8 cellular contexts compared by ENCODE assay signal in genomic region chr2:43184339-43184895, GRCh38. TPM values are rescaled to one million over a fixed set of nuclear protein-coding genes. Genes with fewer than 3 reads are reported as not detected.
DNase-seq lines count a peak whose midpoint lies in the region; ATAC-seq and TF ChIP-seq lines count a peak whose summit lies in the region.
"Had no signal": no experiment of that assay in that cellular context is flagged by ENCODE, and none has a peak within 500 bp of the region (broad histone marks: within the 10 kb centered on the region; RNA-seq: fewer than 3 reads in every experiment).

No MANE protein-coding gene starts in this region.

- no peak overlapping the region for H4K5ac ChIP-seq in IMR-90 (ENCODE audit: low read depth, low read length)

- BruUV-seq in IMR-90 (replicated peaks; lab: Mats Ljungman, UMichigan): no TSS peak

- no peak overlapping the region for H3K18ac ChIP-seq in IMR-90 (ENCODE audit: low read depth, low read length)

- no peak overlapping the region for H3K56ac ChIP-seq in IMR-90 (ENCODE audit: extremely low read depth, insufficient read depth, low read length)

- H3K27me3 ChIP-seq in IMR-90 (ENCODE audit: control insufficient read depth, insufficient read depth, low read length): no peaks in the 10 kb centered on the region

- H2BK15ac ChIP-seq in IMR-90 (ENCODE audit: low read depth, low read length): no peak overlapping the region

- H4K20me1 ChIP-seq in IMR-90 (ENCODE audit: insufficient read depth, low read length): no peaks in the 10 kb centered on the region

- 68% methylated on average over 8 of the region's 12 CpGs; no CpG with 5 or more reads in 1 of the 2 experiments for WGBS in IMR-90 (ENCODE audit: extremely low coverage in 2 of 2, insufficient read length in 1 of 2), 2 experiments

- TF ChIP-seq POLR2A in IMR-90 (IDR thresholded peaks at IDR 0.05; ENCODE audit: low read depth, low read length): no peak

- H2AK5ac ChIP-seq in IMR-90 (ENCODE audit: low read depth, low read length): 0 out of 2 replicates have a peak overlapping the region, but pooled peaks have one; percentile 11

- no peak overlapping the region for H3K4me3 ChIP-seq in IMR-90 (ENCODE audit: insufficient read depth, low read depth, low read length)
- H3K4me3 ChIP-seq: lung had no signal

- no peak overlapping the region for H4K8ac ChIP-seq in IMR-90 (ENCODE audit: low read depth in 2 of 2, low read length in 2 of 2)

- no peak overlapping the region for H2BK120ac ChIP-seq in IMR-90 (ENCODE audit: low read depth, low read length)

- H2BK5ac ChIP-seq in IMR-90 (ENCODE audit: low read depth, low read length, poor library complexity, severe bottlenecking): no peak overlapping the region

- no peak overlapping the region for H2BK20ac ChIP-seq in IMR-90 (ENCODE audit: low read depth, low read length)

- no peaks in the 10 kb centered on the region; the same call in 1 of the 2 replicates for H3K9me1 ChIP-seq in IMR-90 (ENCODE audit: insufficient read depth, low read length)

- no peak overlapping the region; the same call in 1 of the 2 replicates for H4K91ac ChIP-seq in IMR-90 (ENCODE audit: insufficient read depth, low read depth, low read length)

- no peak overlapping the region for H3K4me2 ChIP-seq in IMR-90 (ENCODE audit: low read depth, low read length)

- no peaks in the 10 kb centered on the region for H3K27me3 Mint-ChIP-seq in activated CD4-positive, alpha-beta memory T cell treated with anti-CD3 and anti-CD28 coated beads, Interleukin-2, amount 10 ng/mL, durations not matched to agents 7 days and 5 days

- in situ Hi-C loops in IMR-90 (cut with MboI; ENCODE audit: low sequenced_read_pairs): no loop called here
- in situ Hi-C loops in GM13976 (cut with MboI; ENCODE audit: low sequenced_read_pairs, unreplicated experiment): no loop called here

- dilution Hi-C loops in IMR-90 (cut with HindIII; ENCODE audit: low sequenced_read_pairs, unreplicated experiment): no loop called here

- peak; percentile 40 for ATAC-seq in IMR-90 (ENCODE audit: low read depth)

- DNase-seq in IMR-90: peak; percentile 78
- peak; percentile 73 for DNase-seq in activated CD4-positive, alpha-beta memory T cell treated with anti-CD3 and anti-CD28 coated beads, Interleukin-2, amount 10 ng/mL, durations not matched to agents 7 days and 5 days
- DNase-seq in fibroblast of peridontal ligament (ENCODE audit: extremely low read depth): peak; percentile 54
- peak; percentile 27 to 52 for DNase-seq in stimulated activated CD8-positive, alpha-beta memory T cell treated with anti-CD3 and anti-CD28 coated beads, Interleukin-15, amount 100 ng/mL, for 48 hours (ENCODE audit: low read depth in 2 of 2)
- DNase-seq in GM13976 (ENCODE audit: low spot score): no peak
- DNase-seq in GM20000 (ENCODE audit: low spot score): no peak
- no peak for DNase-seq in globus pallidus (ENCODE audit: low spot score)

- H3K4me3 Mint-ChIP-seq in activated CD4-positive, alpha-beta memory T cell treated with anti-CD3 and anti-CD28 coated beads, Interleukin-2, amount 10 ng/mL, durations not matched to agents 7 days and 5 days: peak overlapping the region; percentile 47

- no peak for TF ChIP-seq CTCF in IMR-90 (conservative IDR thresholded peaks at IDR 0.05; ENCODE audit: low read depth, low read length)
- no peak for TF ChIP-seq CTCF in GM13976 (IDR thresholded peaks at IDR 0.05; ENCODE audit: borderline replicate concordance, control extremely low read depth, extremely low read depth, insufficient read depth, missing control alignments)
- no peak for TF ChIP-seq CTCF in GM20000 (IDR thresholded peaks at IDR 0.05; ENCODE audit: extremely low read depth, missing control alignments)

- peak overlapping the region; percentile 39 for H2AFZ ChIP-seq in IMR-90 (replicated peaks; ENCODE audit: low read length, poor library complexity)

- CTCF ChIA-PET in IMR-90 (lab: Yijun Ruan, JAX): no interaction called here
- CTCF ChIA-PET in activated CD4-positive, alpha-beta memory T cell treated with anti-CD3 and anti-CD28 coated beads, Interleukin-2, amount 10 ng/mL, durations not matched to agents 7 days and 5 days (lab: Charles Lee): interaction anchor here (0.5 to 1.0 kb wide), 3 partner anchors 8 to 491 kb away, joined by 3 to 4 read pairs (median 3); no protein-coding TSS in a partner anchor

- peaks cover 47% of the 10 kb centered on the region for H3K4me1 Mint-ChIP-seq in activated CD4-positive, alpha-beta memory T cell treated with anti-CD3 and anti-CD28 coated beads, Interleukin-2, amount 10 ng/mL, durations not matched to agents 7 days and 5 days

- intact Hi-C loops in IMR-90 (cut with micrococcal nuclease): no loop called here

- TF ChIP-seq RAD21 in IMR-90 (IDR thresholded peaks at IDR 0.05; ENCODE audit: low read length): no peak

- POLR2A ChIA-PET in IMR-90 (lab: Charles Lee; ENCODE audit: unreplicated experiment): no interaction called here
- POLR2A ChIA-PET in activated CD4-positive, alpha-beta memory T cell treated with anti-CD3 and anti-CD28 coated beads, Interleukin-2, amount 10 ng/mL, durations not matched to agents 7 days and 5 days (lab: Charles Lee): interaction anchor here (0.9 to 1.4 kb wide), 3 partner anchors 10 to 34 kb away, joined by 3 to 5 read pairs (median 3); no protein-coding TSS in a partner anchor

- H3K4ac ChIP-seq in IMR-90 (ENCODE audit: low read depth, low read length): peak overlapping the region; percentile 62; the same call in 1 of the 2 replicates

- H3K9me3 ChIP-seq in IMR-90 (ENCODE audit: control insufficient read depth, insufficient read depth, low read length): no peaks in the 10 kb centered on the region

- H3K36me3 Mint-ChIP-seq in activated CD4-positive, alpha-beta memory T cell treated with anti-CD3 and anti-CD28 coated beads, Interleukin-2, amount 10 ng/mL, durations not matched to agents 7 days and 5 days (ENCODE audit: low read depth): no peaks in the 10 kb centered on the region

- H3K14ac ChIP-seq in IMR-90 (replicated peaks; ENCODE audit: low read depth, low read length): no peak overlapping the region

- no peak overlapping the region for H3K9ac ChIP-seq in IMR-90 (ENCODE audit: low read depth, low read length)

- H3K23ac ChIP-seq in IMR-90 (ENCODE audit: low read depth, low read length): no peak overlapping the region

- H3K79me1 ChIP-seq in IMR-90 (ENCODE audit: low read depth in 1 of 2, low read length in 2 of 2): no peaks in the 10 kb centered on the region

- H3K9me3 Mint-ChIP-seq in activated CD4-positive, alpha-beta memory T cell treated with anti-CD3 and anti-CD28 coated beads, Interleukin-2, amount 10 ng/mL, durations not matched to agents 7 days and 5 days: no peaks in the 10 kb centered on the region

- H3K4me1 ChIP-seq in IMR-90 (ENCODE audit: control insufficient read depth, insufficient read depth, low read length): peaks cover 1% of the 10 kb centered on the region

- no peaks in the 10 kb centered on the region for H3K36me3 ChIP-seq in IMR-90 (ENCODE audit: control insufficient read depth, insufficient read depth, low read length)

- peak overlapping the region; percentile 91 for H2AK9ac ChIP-seq in IMR-90 (replicated peaks; ENCODE audit: low read depth, low read length, poor library complexity)

- no peak overlapping the region for H3K27ac ChIP-seq in IMR-90 (ENCODE audit: insufficient read depth, low read length)

- H3K27ac Mint-ChIP-seq in activated CD4-positive, alpha-beta memory T cell treated with anti-CD3 and anti-CD28 coated beads, Interleukin-2, amount 10 ng/mL, durations not matched to agents 7 days and 5 days: peak overlapping the region; percentile 89

TF ChIP-seq in IMR-90, 13 proteins besides CTCF, POLR2A, EP300 and RAD21:
- TF ChIP-seq FOS (IDR thresholded peaks at IDR 0.05; ENCODE audit: low read depth, low read length) (peak; percentile 32; the same call in 1 of the 2 replicates), SMC3 (IDR thresholded peaks at IDR 0.05; ENCODE audit: low read depth, low read length) (no peak)

RNA-seq across cellular contexts. Expression of gene ZFP36L2, which starts 42.0 kb away (rescaled TPM):
- total RNA-seq in IMR-90 (2012; rRNA removed): 1.8 and 2.2 TPM in 2 replicates
- 20.1 and 20.8 TPM in 2 replicates for polyA plus RNA-seq in IMR-90 (2012; rRNA removed)
- polyA plus RNA-seq in IMR-90 (2012; cell fraction: cytosol; rRNA removed): 8.6 and 34.8 TPM in 2 replicates
- 19.6 and 31.4 TPM in 2 replicates for polyA plus RNA-seq in IMR-90 (2012; cell fraction: nucleus; rRNA removed; ENCODE audit: low replicate concordance)
- 100 to 1,000 TPM; 276 to 278 TPM for total RNA-seq in activated CD4-positive, alpha-beta memory T cell treated with anti-CD3 and anti-CD28 coated beads, Interleukin-2, amount 10 ng/mL, durations not matched to agents 7 days and 5 days

Comparison
In these comparisons a context has a peak if more than half of its experiments do, and no peak if none do; other contexts are left out.
1. DNase-seq: peak in IMR-90 (single experiment), activated CD4-positive, alpha-beta memory T cell treated with anti-CD3 and anti-CD28 coated beads, Interleukin-2, amount 10 ng/mL, durations not matched to agents 7 days and 5 days (single experiment), fibroblast of peridontal ligament (single experiment) and stimulated activated CD8-positive, alpha-beta memory T cell treated with anti-CD3 and anti-CD28 coated beads, Interleukin-15, amount 100 ng/mL, for 48 hours (2 of 2); none in GM13976 (single experiment), GM20000 (single experiment) and globus pallidus (single experiment).
2. RNA of gene ZFP36L2, which starts 42.0 kb away (total RNA-seq): 276 to 278 TPM in activated CD4-positive, alpha-beta memory T cell treated with anti-CD3 and anti-CD28 coated beads, Interleukin-2, amount 10 ng/mL, durations not matched to agents 7 days and 5 days; 1.8 to 2.2 TPM in IMR-90; every median in the first group is over 10 times any median in the second.